In genomic region chr1:205658943-205659581, GRCh38 we compare ENCODE assay signal across 9 cellular contexts. TPM values are rescaled to one million over a fixed set of nuclear protein-coding genes. Genes with fewer than 3 reads are reported as not detected.
DNase-seq lines count a peak whose midpoint lies in the region; ATAC-seq and TF ChIP-seq lines count a peak whose summit lies in the region.
"Had no signal": no experiment of that assay in that cellular context is flagged by ENCODE, and none has a peak within 500 bp of the region (broad histone marks: within the 10 kb centered on the region; RNA-seq: fewer than 3 reads in every experiment).

No MANE protein-coding gene starts in this region.

- H3K36me3 ChIP-seq in BLaER1 treated with 17β-estradiol and CSF1 and Interleukin-3, amounts not matched to agents 10 nM and 100 nM = peaks cover 0 to 12% (median 0%) of the 10 kb centered on the region in 11 experiments; a peak in 3 of 22 replicates
- H3K36me3 ChIP-seq in Peyer's patch = peaks cover 0 to 7% (median 0%) of the 10 kb centered on the region in 3 donors
- no peaks in the 10 kb centered on the region for H3K36me3 ChIP-seq in thoracic aorta

- no peak overlapping the region for H3K27ac Mint-ChIP-seq in activated T-helper 17 cell treated with anti-CD3 and anti-CD28 coated beads, Interleukin-2, amount 50 U/mL, for 72 hours

- H3K4me1 Mint-ChIP-seq in activated T-helper 17 cell treated with anti-CD3 and anti-CD28 coated beads, Interleukin-2, amount 50 U/mL, for 72 hours = no peaks in the 10 kb centered on the region

- peak overlapping the region in 3 of 11 experiments; percentile 20 to 46 (median 30); a peak in 3 of 22 replicates for H3K27ac ChIP-seq in BLaER1 treated with 17β-estradiol and CSF1 and Interleukin-3, amounts not matched to agents 10 nM and 100 nM
- H3K27ac ChIP-seq in Peyer's patch (no peak overlapping the region), thoracic aorta (no peak overlapping the region)

- H3K9me3 Mint-ChIP-seq in activated T-helper 17 cell treated with anti-CD3 and anti-CD28 coated beads, Interleukin-2, amount 50 U/mL, for 72 hours = no peaks in the 10 kb centered on the region
- H3K9me3 Mint-ChIP-seq: IgD-negative memory B cell had no signal

- peak; percentile 89 for ATAC-seq in activated T-helper 17 cell treated with anti-CD3 and anti-CD28 coated beads, Interleukin-2, amount 50 U/mL, for 72 hours (replicated peaks)
- ATAC-seq in thoracic aorta (ENCODE audit: insufficient number of reproducible peaks, low FRiP score, low read depth) = no peak

- peak overlapping the region; percentile 27 to 84 (median 75); a peak in 20 of 22 replicates for H3K4me2 ChIP-seq in BLaER1 treated with 17β-estradiol and CSF1 and Interleukin-3, amounts not matched to agents 10 nM and 100 nM

- H3K4me3 Mint-ChIP-seq in activated T-helper 17 cell treated with anti-CD3 and anti-CD28 coated beads, Interleukin-2, amount 50 U/mL, for 72 hours = no peak overlapping the region

- peaks cover 0 to 49% (median 0%) of the 10 kb centered on the region in 11 experiments; a peak in 6 of 22 replicates for H4K20me1 ChIP-seq in BLaER1 treated with 17β-estradiol and CSF1 and Interleukin-3, amounts not matched to agents 10 nM and 100 nM

- peak; percentile 93 for DNase-seq in GM19240 (ENCODE audit: insufficient read length, low spot score)
- DNase-seq in HT1080 (ENCODE audit: low read depth) = peak; percentile 60
- DNase-seq in Peyer's patch = peak; percentile 82 to 89 (median 87)
- DNase-seq in fibroblast of villous mesenchyme (ENCODE audit: low read depth) = peak; percentile 59
- DNase-seq in occipital lobe (lab: John Stamatoyannopoulos, UW) = peak; percentile 56
- DNase-seq in thoracic aorta (ENCODE audit: low spot score) = peak; percentile 37

- no peaks in the 10 kb centered on the region for H3K9me3 ChIP-seq in BLaER1 treated with 17β-estradiol and CSF1 and Interleukin-3, amounts not matched to agents 10 nM and 100 nM (replicated peaks in 1 of 11)
- H3K9me3 ChIP-seq in Peyer's patch (no peaks in the 10 kb centered on the region), thoracic aorta (no peaks in the 10 kb centered on the region)

- TF ChIP-seq POLR2A in Peyer's patch (IDR thresholded peaks at IDR 0.05) = no peak

- H3K27me3 ChIP-seq in BLaER1 treated with 17β-estradiol and CSF1 and Interleukin-3, amounts not matched to agents 10 nM and 100 nM = no peaks in the 10 kb centered on the region
- H3K27me3 ChIP-seq in Peyer's patch = no peaks in the 10 kb centered on the region
- no peaks in the 10 kb centered on the region for H3K27me3 ChIP-seq in thoracic aorta (replicated peaks; ENCODE audit: insufficient read depth)

- no peaks in the 10 kb centered on the region for H3K36me3 Mint-ChIP-seq in activated T-helper 17 cell treated with anti-CD3 and anti-CD28 coated beads, Interleukin-2, amount 50 U/mL, for 72 hours (ENCODE audit: low read depth)
- H3K36me3 Mint-ChIP-seq: IgD-negative memory B cell had no signal

- peaks cover 19 to 55% (median 47%) of the 10 kb centered on the region in 10 experiments for H3K4me1 ChIP-seq in BLaER1 treated with 17β-estradiol and CSF1 and Interleukin-3, amounts not matched to agents 10 nM and 100 nM
- peaks cover 0 to 10% (median 3%) of the 10 kb centered on the region in 4 donors for H3K4me1 ChIP-seq in Peyer's patch
- peaks cover 0 to 8% of the 10 kb centered on the region in 2 donors for H3K4me1 ChIP-seq in thoracic aorta (ENCODE audit: control insufficient read depth in 1 of 2, low read depth in 2 of 2)

- H3K9ac ChIP-seq in BLaER1 treated with 17β-estradiol and CSF1 and Interleukin-3, amounts not matched to agents 10 nM and 100 nM = peak overlapping the region in 3 of 11 experiments; percentile 18 to 43 (median 31); a peak in 2 of 22 replicates

- H3K4me3 ChIP-seq in BLaER1 treated with 17β-estradiol and CSF1 and Interleukin-3, amounts not matched to agents 10 nM and 100 nM = no peak overlapping the region
- H3K4me3 ChIP-seq in Peyer's patch (no peak overlapping the region), fibroblast of villous mesenchyme (ENCODE audit: low read depth, low read length) (no peak overlapping the region), thoracic aorta (no peak overlapping the region)

- peak; percentile 66 to 94 (median 86) for TF ChIP-seq CTCF in Peyer's patch (IDR thresholded peaks at IDR 0.05)
- TF ChIP-seq CTCF in fibroblast of villous mesenchyme (IDR thresholded peaks at IDR 0.05; ENCODE audit: insufficient read depth, low read depth, low read length) = peak; percentile 89
- peak; percentile 90 for TF ChIP-seq CTCF in thoracic aorta (IDR thresholded peaks at IDR 0.05)

- H3K27me3 Mint-ChIP-seq in activated T-helper 17 cell treated with anti-CD3 and anti-CD28 coated beads, Interleukin-2, amount 50 U/mL, for 72 hours = peaks cover 6% of the 10 kb centered on the region
- H3K27me3 Mint-ChIP-seq: IgD-negative memory B cell had no signal

RNA-seq across cellular contexts. Expression of gene SLC45A3, which starts 21.2 kb away (rescaled TPM):
- total RNA-seq in HT1080 (2014; rRNA removed; shearing (Covaris generic)) = 10.7 and 13.2 TPM in 2 replicates
- 7.0 and 7.5 TPM in 2 replicates for polyA plus RNA-seq in HT1080 (2015; cell fraction: cytosol; rRNA removed)
- 10.0 and 12.2 TPM in 2 replicates for polyA plus RNA-seq in HT1080 (2015; cell fraction: nucleus; rRNA removed)
- total RNA-seq in Peyer's patch = 10 to 100 TPM in 2 of 4 donors, 1 to 10 TPM in 2; 7.4 to 16.0 (median 11.2) TPM
- total RNA-seq in activated T-helper 17 cell treated with anti-CD3 and anti-CD28 coated beads, Interleukin-2, amount 50 U/mL, for 72 hours = under 1 TPM; 0.37 to 0.63 TPM
- total RNA-seq in fibroblast of villous mesenchyme = 3.2 and 5.2 TPM in 2 replicates
- 4.4 TPM for total RNA-seq in occipital lobe
- 1 to 10 TPM; 5.3 to 8.3 TPM for total RNA-seq in thoracic aorta

RNA-seq across cellular contexts. Expression of gene ELK4, which starts 27.3 kb away (rescaled TPM):
- total RNA-seq in HT1080 (2014; rRNA removed; shearing (Covaris generic)) = 9.0 and 13.9 TPM in 2 replicates
- polyA plus RNA-seq in HT1080 (2015; cell fraction: cytosol; rRNA removed) = 17.6 and 25.2 TPM in 2 replicates
- 29.1 and 33.4 TPM in 2 replicates for polyA plus RNA-seq in HT1080 (2015; cell fraction: nucleus; rRNA removed)
- total RNA-seq in Peyer's patch (10 to 100 TPM; 16.6 to 66.8 (median 23.7) TPM), fibroblast of villous mesenchyme (23.5 and 30.2 TPM in 2 replicates), occipital lobe (13.3 TPM), thoracic aorta (10 to 100 TPM; 20.2 to 34.4 TPM)
- 10 to 100 TPM; 72.9 to 76.4 TPM for total RNA-seq in activated T-helper 17 cell treated with anti-CD3 and anti-CD28 coated beads, Interleukin-2, amount 50 U/mL, for 72 hours

Comparison
In these comparisons a context has a peak if more than half of its experiments do, and no peak if none do; other contexts are left out.
1. DNase-seq: peak in every context shown above with its lines; median percentile 93 in GM19240; 87 in Peyer's patch; 60 in HT1080; 59 in fibroblast of villous mesenchyme; 56 in occipital lobe; 37 in thoracic aorta.